Comparison of ENCODE assay signal across 1 cellular context in the genomic region with DNA sequence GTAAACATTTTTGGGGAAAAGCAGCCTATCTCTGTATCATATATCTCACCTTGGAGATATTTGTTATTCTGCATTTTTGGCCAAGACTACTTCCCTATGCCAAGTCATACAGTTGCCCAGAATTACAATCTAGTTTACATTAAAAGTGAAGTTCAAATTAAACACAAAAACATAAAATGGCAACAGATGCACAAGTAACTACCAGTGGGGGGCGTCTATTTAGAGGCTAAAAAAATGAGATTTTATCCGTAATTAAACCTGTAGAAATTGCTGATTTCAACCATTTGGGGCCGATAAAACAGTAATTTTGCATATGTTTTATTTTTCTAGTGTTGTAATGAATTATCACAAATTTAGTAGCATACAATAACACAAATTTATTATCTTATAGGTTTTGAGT.
TF ChIP-seq lines count a peak whose summit lies in the region.

No MANE protein-coding gene starts in this region.

TF ChIP-seq in SK-N-SH treated with all-trans-retinoic acid at 6 μM for 48 hours, 23 proteins besides CTCF, POLR2A, EP300 and RAD21 (continued from another document):
- no peak for TF ChIP-seq PATZ1 (CRISPR knock-in tag; IDR thresholded peaks at IDR 0.05; ENCODE audit: borderline replicate concordance)
TF ChIP-seq in SK-N-SH treated with all-trans-retinoic acid at 6 μM for 48 hours: peak in this region for 0.
